In genomic region chr19:55654323-55654832, GRCh38 we compare ENCODE assay signal across 8 cellular contexts. TPM values are rescaled to one million over a fixed set of nuclear protein-coding genes. Genes with fewer than 3 reads are reported as not detected.
DNase-seq lines count a peak whose midpoint lies in the region; ATAC-seq and TF ChIP-seq lines count a peak whose summit lies in the region.

No MANE protein-coding gene starts in this region.

- TF ChIP-seq CTCF in lung (IDR thresholded peaks at IDR 0.05; ENCODE audit: control extremely low read depth, extremely low read depth), result no peak

- POLR2A ChIA-PET in CD4-positive, alpha-beta memory T cell (lab: Charles Lee; ENCODE audit: partially characterized antibody), result interaction anchor here (0.6 to 6.3 kb wide), 25 partner anchors 11 to 1465 kb away, joined by 3 to 91 read pairs (median 7); partner anchors contain the start of genes EPN1, FIZ1, HSPBP1 and KMT5C

- peaks cover 20 to 60% (median 33%) of the 10 kb centered on the region in 4 donors for H3K4me1 Mint-ChIP-seq in CD4-positive, alpha-beta memory T cell

- peaks cover 45% of the 10 kb centered on the region for H3K4me1 ChIP-seq in CD4-positive, alpha-beta memory T cell (ENCODE audit: insufficient read depth, low read length)
- peaks cover 14 to 29% of the 10 kb centered on the region in 2 donors for H3K4me1 ChIP-seq in lung (ENCODE audit: control insufficient read depth in 2 of 2, insufficient read depth in 2 of 2, low read length in 2 of 2)

- H3K4me3 ChIP-seq in CD4-positive, alpha-beta memory T cell (ENCODE audit: low read length in 2 of 2), result peak overlapping the region; percentile 86 to 87
- H3K4me3 ChIP-seq in lung, result peak overlapping the region; percentile 47

- peaks cover 0 to 9% (median 0%) of the 10 kb centered on the region in 8 donors for H3K9me3 Mint-ChIP-seq in CD4-positive, alpha-beta memory T cell

- peak overlapping the region; percentile 99 for H3K27ac ChIP-seq in CD4-positive, alpha-beta memory T cell (ENCODE audit: low read depth, low read length)
- H3K27ac ChIP-seq in lung (ENCODE audit: low read depth in 1 of 2, low read length in 1 of 2), result peak overlapping the region; percentile 94 to 97

- CTCF ChIA-PET in CD4-positive, alpha-beta memory T cell (lab: Charles Lee; ENCODE audit: partially characterized antibody), result interaction anchor here (0.6 to 2.1 kb wide), 12 partner anchors 10 to 150 kb away, joined by 3 to 12 read pairs (median 4); partner anchors contain the start of gene ZNF865

- no peaks in the 10 kb centered on the region for H3K9me3 ChIP-seq in CD4-positive, alpha-beta memory T cell (ENCODE audit: control insufficient read depth in 1 of 2, low read length in 2 of 2)
- H3K9me3 ChIP-seq in lung (ENCODE audit: control insufficient read depth in 2 of 2, insufficient read depth in 1 of 2, low read length in 1 of 2), result no peaks in the 10 kb centered on the region

- peak overlapping the region; percentile 92 to 99 (median 94) for H3K4me3 Mint-ChIP-seq in CD4-positive, alpha-beta memory T cell

- peaks cover 5 to 35% of the 10 kb centered on the region in 2 donors for H3K36me3 Mint-ChIP-seq in CD4-positive, alpha-beta memory T cell

- intact Hi-C loops in CD4-positive, alpha-beta memory T cell (cut with micrococcal nuclease), result loop anchor here (1.0 to 10.0 kb wide), 11 partner anchors 11 to 1550 kb away; partner anchors contain the start of genes FIZ1, HSPBP1, LENG8 and NDUFA3

- H3K27me3 ChIP-seq in CD4-positive, alpha-beta memory T cell (ENCODE audit: insufficient read depth, low read length), result no peaks in the 10 kb centered on the region
- no peaks in the 10 kb centered on the region for H3K27me3 ChIP-seq in lung (ENCODE audit: control insufficient read depth, insufficient read depth)

- H3K27me3 Mint-ChIP-seq in CD4-positive, alpha-beta memory T cell, result no peaks in the 10 kb centered on the region

- peaks cover 2% of the 10 kb centered on the region for H3K36me3 ChIP-seq in CD4-positive, alpha-beta memory T cell (ENCODE audit: insufficient read depth, low read length)
- H3K36me3 ChIP-seq in lung (ENCODE audit: control insufficient read depth in 2 of 2, insufficient read depth in 2 of 2, low read length in 2 of 2), result peaks cover 0 to 7% of the 10 kb centered on the region in 2 donors

- H3K27ac Mint-ChIP-seq in CD4-positive, alpha-beta memory T cell, result peak overlapping the region; percentile 96 to 100 (median 98)

- WGBS in lung, 2 donors, result 0% methylated on average over 46 to 49 of the region's 49 CpGs

- DNase-seq in CD4-positive, alpha-beta memory T cell, result peak in 4 of 5 donors; percentile 100
- peak; percentile 100 for DNase-seq in HT-29 (ENCODE audit: low spot score)
- peak; percentile 96 for DNase-seq in NK-92 (lab: John Stamatoyannopoulos, UW; ENCODE audit: unreplicated experiment)
- peak; percentile 85 to 95 (median 90) for DNase-seq in activated CD8-positive, alpha-beta memory T cell treated with anti-CD3 and anti-CD28 coated beads for 48 hours (ENCODE audit: low read depth in 2 of 3, low spot score in 2 of 3)
- DNase-seq in effector CD8-positive, alpha-beta T cell (lab: John Stamatoyannopoulos, UW), result peak; percentile 99
- DNase-seq in lung (ENCODE audit: low spot score), result peak; percentile 99
- DNase-seq in stimulated activated CD4-positive, alpha-beta T cell treated with anti-CD3 and anti-CD28 coated beads, TNF-alpha, amount 100 ng/mL, for 1 hour (ENCODE audit: low read depth in 3 of 3, low spot score in 1 of 3), result peak; percentile 96 to 98 (median 97)

- ATAC-seq in GM21360 (IDR thresholded peaks at IDR 0.05; ENCODE audit: unreplicated experiment) (peak; percentile 56), lung (ENCODE audit: insufficient read depth, low FRiP score) (peak; percentile 88)

RNA-seq across cellular contexts. Expression of gene U2AF2, which starts 0.5 kb away (rescaled TPM):
- total RNA-seq in CD4-positive, alpha-beta memory T cell, result 100 to 1,000 TPM; 256 to 259 TPM
- 10 to 100 TPM in 1 of 2 donors, 1 to 10 TPM in 1; 1.3 to 14.3 TPM for polyA plus RNA-seq in CD4-positive, alpha-beta memory T cell
- 799 and 894 TPM in 2 replicates for total RNA-seq in HT-29 (2014; rRNA removed; shearing (Covaris generic))
- total RNA-seq in lung, result 100 to 1,000 TPM; 109 to 181 TPM
- 100 to 1,000 TPM; 114 to 149 TPM for polyA plus RNA-seq in lung

RNA-seq across cellular contexts. Expression of gene CCDC106, which starts 6.4 kb away (rescaled TPM):
- total RNA-seq in CD4-positive, alpha-beta memory T cell, result 1 to 10 TPM; 1.2 to 1.5 TPM
- polyA plus RNA-seq in CD4-positive, alpha-beta memory T cell, result under 1 TPM; 0.47 to 0.69 TPM
- total RNA-seq in HT-29 (2014; rRNA removed; shearing (Covaris generic)), result 9.7 and 11.4 TPM in 2 replicates
- 10 to 100 TPM; 11.9 to 16.8 TPM for total RNA-seq in lung
- 10 to 100 TPM in 1 of 2 donors, 1 to 10 TPM in 1; 8.3 to 25.9 TPM for polyA plus RNA-seq in lung

RNA-seq across cellular contexts. Expression of gene ZNF581, which starts 10.9 kb away (rescaled TPM):
- 10 to 100 TPM; 21.2 to 23.4 TPM for total RNA-seq in CD4-positive, alpha-beta memory T cell
- polyA plus RNA-seq in CD4-positive, alpha-beta memory T cell, result 10 to 100 TPM; 22.5 to 28.5 TPM
- total RNA-seq in HT-29 (2014; rRNA removed; shearing (Covaris generic)), result 40.9 and 43.2 TPM in 2 replicates
- 10 to 100 TPM; 15.7 to 18.1 TPM for total RNA-seq in lung
- 10 to 100 TPM; 15.0 to 15.5 TPM for polyA plus RNA-seq in lung

RNA-seq across cellular contexts. Expression of gene ZNF580, which starts 13.6 kb away (rescaled TPM):
- total RNA-seq in CD4-positive, alpha-beta memory T cell, result 100 to 1,000 TPM in 1 of 2 experiments, 10 to 100 TPM in 1; 92.7 to 105 TPM
- 10 to 100 TPM in 1 of 2 donors, 1 to 10 TPM in 1; 7.2 to 17.8 TPM for polyA plus RNA-seq in CD4-positive, alpha-beta memory T cell
- total RNA-seq in HT-29 (2014; rRNA removed; shearing (Covaris generic)), result 16.1 and 18.8 TPM in 2 replicates
- 10 to 100 TPM; 11.1 to 41.3 TPM for total RNA-seq in lung
- 10 to 100 TPM; 22.3 to 39.3 TPM for polyA plus RNA-seq in lung

RNA-seq across cellular contexts. Expression of gene EPN1, which starts 20.6 kb away (rescaled TPM):
- 10 to 100 TPM; 53.9 to 56.9 TPM for total RNA-seq in CD4-positive, alpha-beta memory T cell
- polyA plus RNA-seq in CD4-positive, alpha-beta memory T cell, result 10 to 100 TPM in 1 of 2 donors, 1 to 10 TPM in 1; 3.9 to 15.6 TPM
- 195 and 216 TPM in 2 replicates for total RNA-seq in HT-29 (2014; rRNA removed; shearing (Covaris generic))
- total RNA-seq in lung, result 100 to 1,000 TPM in 1 of 2 donors, 10 to 100 TPM in 1; 84.8 to 140 TPM
- polyA plus RNA-seq in lung, result 100 to 1,000 TPM in 1 of 2 donors, 10 to 100 TPM in 1; 92.0 to 107 TPM

Comparison
In these comparisons a context has a peak if more than half of its experiments do, and no peak if none do; other contexts are left out.
1. Peak in every context shown above with its lines: DNase-seq, ATAC-seq, H3K4me3 ChIP-seq and H3K27ac ChIP-seq.